In genomic region chr2:229882583-229882982, GRCh38 we compare ENCODE assay signal across 1 cellular context.
TF ChIP-seq lines count a peak whose summit lies in the region.

No MANE protein-coding gene starts in this region.

TF ChIP-seq in GM23338, 12 proteins besides CTCF, POLR2A, EP300 and RAD21 (continued from another document):
- TF ChIP-seq REST (IDR thresholded peaks at IDR 0.05; ENCODE audit: unreplicated experiment) = no peak
- no peak for TF ChIP-seq EZH2 (IDR thresholded peaks at IDR 0.05; ENCODE audit: low read depth, unreplicated experiment)
- no peak for TF ChIP-seq ZNF331 (CRISPR knock-in tag; IDR thresholded peaks at IDR 0.05; ENCODE audit: low read depth)
- no peak for TF ChIP-seq ZNF462 (CRISPR knock-in tag; IDR thresholded peaks at IDR 0.05)
- TF ChIP-seq CREB1 (CRISPR knock-in tag; IDR thresholded peaks at IDR 0.05; ENCODE audit: low read depth) = no peak
- no peak for TF ChIP-seq JUNB (IDR thresholded peaks at IDR 0.05; ENCODE audit: unreplicated experiment)
- no peak for TF ChIP-seq STAT1 (IDR thresholded peaks at IDR 0.05; ENCODE audit: unreplicated experiment)
- no peak for TF ChIP-seq EZH2phosphoT487 (IDR thresholded peaks at IDR 0.05; ENCODE audit: unreplicated experiment)
- no peak for TF ChIP-seq ETS1 (IDR thresholded peaks at IDR 0.05)
